Comparison of ENCODE assay signal across 23 cellular contexts in the genomic region with DNA sequence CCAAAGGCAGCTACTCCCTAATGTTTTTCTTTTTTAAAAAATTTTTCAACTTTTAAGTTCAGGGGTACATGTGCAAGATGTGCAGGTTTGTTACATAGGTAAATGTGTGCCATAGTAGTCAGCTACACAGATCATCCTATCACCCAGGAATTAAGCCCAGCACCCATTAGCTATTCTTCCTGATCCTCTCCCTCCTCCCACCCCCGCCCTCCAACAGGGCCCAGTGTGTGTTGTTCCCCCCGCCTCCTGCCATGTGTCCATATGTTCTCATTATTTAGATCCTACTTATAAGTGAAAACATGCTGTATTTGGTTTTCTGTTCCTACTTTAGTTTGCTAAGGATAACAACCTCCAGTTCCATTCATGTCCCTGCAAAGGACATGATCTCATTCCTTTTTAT. TPM values are rescaled to one million over a fixed set of nuclear protein-coding genes. Genes with fewer than 3 reads are reported as not detected.
DNase-seq lines count a peak whose midpoint lies in the region; TF ChIP-seq lines count a peak whose summit lies in the region.
"Had no signal": no experiment of that assay in that cellular context is flagged by ENCODE, and none has a peak within 500 bp of the region (broad histone marks: within the 10 kb centered on the region; RNA-seq: fewer than 3 reads in every experiment).

No MANE protein-coding gene starts in this region.

- no peak overlapping the region for H3K27ac ChIP-seq in OCI-LY7 (ENCODE audit: low read depth, low read length, poor library complexity, severe bottlenecking)
- H3K27ac ChIP-seq: BLaER1, C4-2B, GM23248 had no signal

- DNase-seq in NCI-H524 (lab: John Stamatoyannopoulos, UW): peak; percentile 64 to 69
- DNase-seq in NCI-H524 treated with DMSO at 0.1 percent for 48 hours (lab: John Stamatoyannopoulos, UW): no peak
- peak; percentile 87 for DNase-seq in NCI-H82 (lab: John Stamatoyannopoulos, UW)
- peak; percentile 7 for DNase-seq in islet precursor cell
- no peak for DNase-seq in iPS-NIHi11 (ENCODE audit: low spot score)
- no peak for DNase-seq in OCI-LY7 (ENCODE audit: low spot score)
- DNase-seq: Caco-2; CD4-positive, CD25-positive, alpha-beta regulatory T cell; CD8-positive, alpha-beta T cell; DMS 273 treated with DMSO at 0.1 percent for 48 hours; DMS79; EL; GDM1; GM23248; H7; HCEC 1CT had no signal

- intact Hi-C loops in OCI-LY7 (cut with micrococcal nuclease; ENCODE audit: unreplicated experiment): no loop called here

- POLR2A ChIA-PET in OCI-LY7 (lab: Charles Lee): interaction anchor here (0.7 kb wide), 1 partner anchor 898 kb away, joined by 3 read pairs; no protein-coding TSS in a partner anchor

- H2AFZ ChIP-seq in OCI-LY7 (ENCODE audit: low read length): no peak overlapping the region
- H2AFZ ChIP-seq: GM23248 had no signal

- H3K9me3 ChIP-seq in OCI-LY7 (ENCODE audit: low read length): peaks cover 12% of the 10 kb centered on the region

- H3K79me2 ChIP-seq in OCI-LY7 (ENCODE audit: insufficient read depth, low read depth, low read length): no peaks in the 10 kb centered on the region

- H3K9me2 ChIP-seq in OCI-LY7 (ENCODE audit: insufficient read depth, low read length): no peaks in the 10 kb centered on the region

- TF ChIP-seq CTCF in OCI-LY7 (conservative IDR thresholded peaks at IDR 0.05; ENCODE audit: low read length): no peak

- no peaks in the 10 kb centered on the region for H3K4me1 ChIP-seq in OCI-LY7 (ENCODE audit: insufficient read depth, low read length, poor library complexity, severe bottlenecking)
- H3K4me1 ChIP-seq: BLaER1, Caco-2 had no signal

- no peak overlapping the region for H3K4me2 ChIP-seq in OCI-LY7 (ENCODE audit: low read length)
- H3K4me2 ChIP-seq: BLaER1 had no signal

- no TSS peak for BruUV-seq in OCI-LY7 (replicated peaks; lab: Mats Ljungman, UMichigan)

- H4K20me1 ChIP-seq in OCI-LY7 (ENCODE audit: insufficient read depth, low read length): no peaks in the 10 kb centered on the region
- H4K20me1 ChIP-seq: BLaER1 had no signal

- no peaks in the 10 kb centered on the region for H3K36me3 ChIP-seq in OCI-LY7 (ENCODE audit: insufficient read depth, low read length)
- H3K36me3 ChIP-seq: BLaER1 had no signal

- no peak overlapping the region for H3K4me3 ChIP-seq in OCI-LY7 (ENCODE audit: low read depth, low read length, poor library complexity, severe bottlenecking)
- H3K4me3 ChIP-seq: BLaER1, GM12878, GM23248 had no signal

- CTCF ChIA-PET in OCI-LY7 (lab: Charles Lee; ENCODE audit: unreplicated experiment): no interaction called here

RNA-seq across cellular contexts. Expression of gene TRIM15, which starts 12.4 kb away (rescaled TPM):
- not detected in 2 replicates for total RNA-seq in OCI-LY7 (2014; rRNA removed; shearing (Covaris generic))
- not detected in 2 replicates for total RNA-seq in OCI-LY7 (2022)
- total RNA-seq: A172; A673; B cell; CD4-positive, CD25-positive, alpha-beta regulatory T cell; CD8-positive, alpha-beta T cell; GM12878; GM23248; H7 had no signal

RNA-seq across cellular contexts. Expression of gene TRIM10, which starts 14.8 kb away (rescaled TPM):
- total RNA-seq in OCI-LY7 (2014; rRNA removed; shearing (Covaris generic)): not detected in 2 replicates
- total RNA-seq in OCI-LY7 (2022): not detected in 2 replicates
- total RNA-seq: A172; A673; B cell; CD4-positive, CD25-positive, alpha-beta regulatory T cell; CD8-positive, alpha-beta T cell; GM12878; H1; H7 had no signal

RNA-seq across cellular contexts. Expression of gene TRIM26, which starts 37.4 kb away (rescaled TPM):
- 53.2 and 55.0 TPM in 2 replicates for total RNA-seq in OCI-LY7 (2014; rRNA removed; shearing (Covaris generic))
- 53.3 and 55.5 TPM in 2 replicates for total RNA-seq in OCI-LY7 (2022)

RNA-seq across cellular contexts. Expression of gene TRIM40, which starts 39.8 kb away (rescaled TPM):
- total RNA-seq in OCI-LY7 (2014; rRNA removed; shearing (Covaris generic)): not detected in 2 replicates
- not detected in 2 replicates for total RNA-seq in OCI-LY7 (2022)
- total RNA-seq: A172; A673; B cell; Caco-2; CD8-positive, alpha-beta T cell; GM12878; GM23248; H1; H7 had no signal

Comparison
In these comparisons a context has a peak if more than half of its experiments do, and no peak if none do; other contexts are left out.
1. DNase-seq: peak in NCI-H524 (2 of 2), NCI-H82 (single experiment) and islet precursor cell (single experiment); none in NCI-H524 treated with DMSO at 0.1 percent for 48 hours (single experiment), iPS-NIHi11 (single experiment) and OCI-LY7 (single experiment).